17 cellular contexts compared by ENCODE assay signal in the genomic region with DNA sequence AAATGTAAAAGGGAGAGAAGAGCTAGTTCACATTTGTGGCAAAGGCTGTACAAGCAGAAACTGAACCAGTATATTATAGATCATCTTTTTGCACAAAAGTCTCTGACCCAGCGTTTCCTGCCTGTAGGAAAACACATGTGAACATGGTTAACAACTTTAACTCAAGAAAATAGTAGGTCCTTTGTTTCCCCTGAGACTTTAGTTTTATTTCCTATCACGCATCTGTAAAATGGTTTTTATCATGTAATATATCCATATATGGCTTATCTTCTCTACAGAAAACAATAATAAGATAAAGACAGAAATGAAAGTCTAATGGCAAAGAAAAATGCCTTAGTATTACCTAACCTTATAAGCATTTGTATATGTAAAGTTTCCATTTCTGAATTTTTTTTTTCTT. TPM values are rescaled to one million over a fixed set of nuclear protein-coding genes. Genes with fewer than 3 reads are reported as not detected.
DNase-seq lines count a peak whose midpoint lies in the region; ATAC-seq, FAIRE-seq and TF ChIP-seq lines count a peak whose summit lies in the region.
"Had no signal": no experiment of that assay in that cellular context is flagged by ENCODE, and none has a peak within 500 bp of the region (broad histone marks: within the 10 kb centered on the region; RNA-seq: fewer than 3 reads in every experiment).

No MANE protein-coding gene starts in this region.

- H3K27me3 ChIP-seq in astrocyte (ENCODE audit: insufficient read depth, low read length): no peaks in the 10 kb centered on the region
- H3K27me3 ChIP-seq: BLaER1 treated with 17β-estradiol and CSF1 and Interleukin-3, amounts not matched to agents 10 nM and 100 nM had no signal

- no peaks in the 10 kb centered on the region for H3K27me3 Mint-ChIP-seq in astrocyte (ENCODE audit: low read depth, unreplicated experiment)
- no peaks in the 10 kb centered on the region for H3K27me3 Mint-ChIP-seq in mesothelial cell of epicardium (ENCODE audit: low read depth)
- H3K27me3 Mint-ChIP-seq: CD4-positive, CD25-positive, alpha-beta regulatory T cell had no signal

- H3K4me2 ChIP-seq in astrocyte (ENCODE audit: low read length): no peak overlapping the region
- H3K4me2 ChIP-seq: BLaER1 treated with 17β-estradiol and CSF1 and Interleukin-3, amounts not matched to agents 10 nM and 100 nM had no signal

- peaks cover 10% of the 10 kb centered on the region for H3K4me1 ChIP-seq in astrocyte (ENCODE audit: insufficient read depth, low read length)

- H3K79me2 ChIP-seq in astrocyte (ENCODE audit: insufficient read depth, low read length): peaks cover 24% of the 10 kb centered on the region

- H3K36me3 ChIP-seq in astrocyte (ENCODE audit: insufficient read depth, low read length): peaks cover 3% of the 10 kb centered on the region

- no peak overlapping the region for H2AFZ ChIP-seq in astrocyte (ENCODE audit: low read depth, low read length)
- H2AFZ ChIP-seq: GM23248 had no signal

- DNase-seq in COLO829 (ENCODE audit: low spot score) (peak; percentile 32), astrocyte (ENCODE audit: low read depth) (no peak), mesothelial cell of epicardium (ENCODE audit: low spot score in 2 of 2, unreplicated experiment in 2 of 2) (no peak), pons (ENCODE audit: low spot score) (no peak), caudate nucleus (lab: John Stamatoyannopoulos, UW) (no peak)
- DNase-seq in stimulated activated effector memory CD8-positive, alpha-beta T cell treated with anti-CD3 and anti-CD28 coated beads, Interleukin-12 subunit alpha, Interleukin-12 subunit beta, amount 100 ng/mL, for 72 hours (ENCODE audit: low spot score in 2 of 2): no peak
- DNase-seq in central memory CD4-positive, alpha-beta T cell: no peak
- DNase-seq: ACHN; Calu3; CD4-positive, CD25-positive, alpha-beta regulatory T cell; DMS 273 treated with DMSO at 0.1 percent for 48 hours; GM23248 had no signal

- no peak overlapping the region for H3K9ac ChIP-seq in astrocyte (ENCODE audit: low read length)
- H3K9ac ChIP-seq: BLaER1 treated with 17β-estradiol and CSF1 and Interleukin-3, amounts not matched to agents 10 nM and 100 nM; GM23248 had no signal

- no peak for ATAC-seq in stimulated activated effector memory CD8-positive, alpha-beta T cell treated with anti-CD3 and anti-CD28 coated beads, Interleukin-12 subunit alpha, Interleukin-12 subunit beta, amount 100 ng/mL, for 72 hours
- ATAC-seq: HCT116 had no signal

- H3K9me3 Mint-ChIP-seq in astrocyte (ENCODE audit: unreplicated experiment): no peaks in the 10 kb centered on the region
- no peaks in the 10 kb centered on the region for H3K9me3 Mint-ChIP-seq in mesothelial cell of epicardium
- no peaks in the 10 kb centered on the region for H3K9me3 Mint-ChIP-seq in stimulated activated effector memory CD8-positive, alpha-beta T cell treated with anti-CD3 and anti-CD28 coated beads, Interleukin-12 subunit alpha, Interleukin-12 subunit beta, amount 100 ng/mL, for 72 hours

- H3K4me3 ChIP-seq in astrocyte (ENCODE audit: insufficient read depth, low read depth, low read length): no peak overlapping the region
- H3K4me3 ChIP-seq: BLaER1 treated with 17β-estradiol and CSF1 and Interleukin-3, amounts not matched to agents 10 nM and 100 nM; GM23248 had no signal

- H3K27ac Mint-ChIP-seq in astrocyte (ENCODE audit: unreplicated experiment): no peak overlapping the region
- H3K27ac Mint-ChIP-seq in mesothelial cell of epicardium: peak overlapping the region; percentile 87
- no peak overlapping the region for H3K27ac Mint-ChIP-seq in stimulated activated effector memory CD8-positive, alpha-beta T cell treated with anti-CD3 and anti-CD28 coated beads, Interleukin-12 subunit alpha, Interleukin-12 subunit beta, amount 100 ng/mL, for 72 hours

- no peak for TF ChIP-seq CTCF in astrocyte (IDR thresholded peaks at IDR 0.05; ENCODE audit: insufficient read depth, low read depth, low read length)
- TF ChIP-seq CTCF in mesothelial cell of epicardium (IDR thresholded peaks at IDR 0.05; ENCODE audit: unreplicated experiment): no peak

- FAIRE-seq in astrocyte (lab: Jason Lieb, UNC): no peak
- FAIRE-seq: H54 had no signal

- H3K9me3 ChIP-seq in astrocyte (ENCODE audit: insufficient read depth, low read depth, low read length): no peaks in the 10 kb centered on the region
- H3K9me3 ChIP-seq: BLaER1 treated with 17β-estradiol and CSF1 and Interleukin-3, amounts not matched to agents 10 nM and 100 nM had no signal

- peaks cover 13% of the 10 kb centered on the region for H3K4me1 Mint-ChIP-seq in astrocyte (ENCODE audit: low read depth, unreplicated experiment)
- peaks cover 28% of the 10 kb centered on the region for H3K4me1 Mint-ChIP-seq in mesothelial cell of epicardium
- peaks cover 29% of the 10 kb centered on the region for H3K4me1 Mint-ChIP-seq in stimulated activated effector memory CD8-positive, alpha-beta T cell treated with anti-CD3 and anti-CD28 coated beads, Interleukin-12 subunit alpha, Interleukin-12 subunit beta, amount 100 ng/mL, for 72 hours

- H3K27ac ChIP-seq in astrocyte (ENCODE audit: low read depth, low read length): no peak overlapping the region
- H3K27ac ChIP-seq in caudate nucleus (ENCODE audit: low read depth, low read length): no peak overlapping the region
- H3K27ac ChIP-seq: BLaER1 treated with 17β-estradiol and CSF1 and Interleukin-3, amounts not matched to agents 10 nM and 100 nM; GM23248; HL-60 had no signal

- H4K20me1 ChIP-seq in astrocyte (ENCODE audit: insufficient read depth, low read length): peaks cover 9% of the 10 kb centered on the region

- H3K4me3 Mint-ChIP-seq in astrocyte (ENCODE audit: unreplicated experiment) (peak overlapping the region; percentile 18), mesothelial cell of epicardium (peak overlapping the region; percentile 38)
- peak overlapping the region; percentile 86 for H3K4me3 Mint-ChIP-seq in stimulated activated effector memory CD8-positive, alpha-beta T cell treated with anti-CD3 and anti-CD28 coated beads, Interleukin-12 subunit alpha, Interleukin-12 subunit beta, amount 100 ng/mL, for 72 hours

- H3K36me3 Mint-ChIP-seq in astrocyte (ENCODE audit: low read depth, unreplicated experiment): peaks cover 3% of the 10 kb centered on the region
- H3K36me3 Mint-ChIP-seq in mesothelial cell of epicardium: peaks cover 10% of the 10 kb centered on the region
- peaks cover 61% of the 10 kb centered on the region for H3K36me3 Mint-ChIP-seq in stimulated activated effector memory CD8-positive, alpha-beta T cell treated with anti-CD3 and anti-CD28 coated beads, Interleukin-12 subunit alpha, Interleukin-12 subunit beta, amount 100 ng/mL, for 72 hours

RNA-seq across cellular contexts. Expression of a gene that starts 2.7 kb away (rescaled TPM):
- total RNA-seq in astrocyte: 25.4 and 25.6 TPM in 2 replicates
- total RNA-seq in mesothelial cell of epicardium: 24.7 to 28.2 TPM (median 27.4 TPM) in 3 replicates

RNA-seq across cellular contexts. Expression of a gene that starts 12.5 kb away (rescaled TPM):
- total RNA-seq in astrocyte (0.16 and 0.24 TPM in 2 replicates), mesothelial cell of epicardium (1.5 to 2.5 TPM (median 1.8 TPM) in 3 replicates)
- total RNA-seq: A172, GM23248 had no signal

RNA-seq across cellular contexts. Expression of a gene that starts 42.4 kb away (rescaled TPM):
- 97.5 and 106 TPM in 2 replicates for total RNA-seq in astrocyte
- total RNA-seq in mesothelial cell of epicardium: 54.9 to 58.9 TPM (median 58.6 TPM) in 3 replicates

Comparison
In these comparisons a context has a peak if more than half of its experiments do, and no peak if none do; other contexts are left out.
1. H3K4me3 Mint-ChIP-seq: peak in every context shown above with its lines; median percentile 86 in stimulated activated effector memory CD8-positive, alpha-beta T cell treated with anti-CD3 and anti-CD28 coated beads, Interleukin-12 subunit alpha, Interleukin-12 subunit beta, amount 100 ng/mL, for 72 hours; 38 in mesothelial cell of epicardium; 18 in astrocyte.